In the genomic region with DNA sequence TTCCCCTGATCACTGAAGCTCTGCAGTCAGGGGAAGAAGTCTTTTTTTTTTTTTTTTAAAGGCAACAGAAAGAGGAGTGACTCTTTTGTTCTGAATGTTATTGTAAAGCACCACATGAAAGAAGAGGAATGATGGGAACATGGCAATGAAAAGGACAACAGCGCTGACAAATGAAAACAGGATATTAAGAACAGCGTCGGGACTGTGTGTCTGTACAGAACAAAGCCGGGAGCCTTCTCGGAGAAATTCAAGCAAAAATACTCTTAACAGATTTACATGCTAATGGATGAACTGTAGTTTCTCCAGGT, we compare ENCODE assay signal across 13 cellular contexts. TPM values are rescaled to one million over a fixed set of nuclear protein-coding genes. Genes with fewer than 3 reads are reported as not detected.
DNase-seq lines count a peak whose midpoint lies in the region; ATAC-seq, FAIRE-seq and TF ChIP-seq lines count a peak whose summit lies in the region.
"Had no signal": no experiment of that assay in that cellular context is flagged by ENCODE, and none has a peak within 500 bp of the region (broad histone marks: within the 10 kb centered on the region; RNA-seq: fewer than 3 reads in every experiment).

No MANE protein-coding gene starts in this region.

- H3K36me3 Mint-ChIP-seq in astrocyte (ENCODE audit: low read depth, unreplicated experiment), result peaks cover 6% of the 10 kb centered on the region
- H3K36me3 Mint-ChIP-seq: activated naive CD8-positive, alpha-beta T cell treated with anti-CD3 and anti-CD28 coated beads, Interleukin-2, amount 10 ng/mL, durations not matched to agents 7 days and 5 days had no signal

- H2AFZ ChIP-seq in astrocyte (ENCODE audit: low read depth, low read length), result no peak overlapping the region

- no peaks in the 10 kb centered on the region for H3K36me3 ChIP-seq in cardiac muscle cell
- no peaks in the 10 kb centered on the region for H3K36me3 ChIP-seq in astrocyte (ENCODE audit: insufficient read depth, low read length)
- H3K36me3 ChIP-seq: upper lobe of right lung had no signal

- H3K9ac ChIP-seq in astrocyte (ENCODE audit: low read length), result peak overlapping the region; percentile 90

- no peaks in the 10 kb centered on the region for H3K27me3 ChIP-seq in cardiac muscle cell
- no peaks in the 10 kb centered on the region for H3K27me3 ChIP-seq in astrocyte (ENCODE audit: insufficient read depth, low read length)
- H3K27me3 ChIP-seq: upper lobe of right lung had no signal

- H4K20me1 ChIP-seq in astrocyte (ENCODE audit: insufficient read depth, low read length), result no peaks in the 10 kb centered on the region

- DNase-seq in cardiac muscle cell (ENCODE audit: low read depth in 1 of 2, low spot score in 1 of 2) (peak in 1 of 2 donors; percentile 43), Right ventricle myocardium superior (no peak), astrocyte (ENCODE audit: low read depth) (peak; percentile 68), kidney tubule cell (ENCODE audit: low spot score) (peak; percentile 71), urothelium cell line (ENCODE audit: low spot score) (peak; percentile 3), cerebellar nuclear complex (lab: John Stamatoyannopoulos, UW) (no peak), NCI-H128 (lab: John Stamatoyannopoulos, UW; ENCODE audit: unreplicated experiment) (no peak)
- DNase-seq: activated CD4-positive, alpha-beta T cell treated with anti-CD3 and anti-CD28 coated beads, Interleukin-2, amount 50 U/mL, for 4 hours; activated naive CD8-positive, alpha-beta T cell treated with anti-CD3 and anti-CD28 coated beads, Interleukin-2, amount 10 ng/mL, durations not matched to agents 7 days and 5 days; naive B cell; RPMI8226; upper lobe of right lung had no signal

- peaks cover 24% of the 10 kb centered on the region for H3K4me1 Mint-ChIP-seq in astrocyte (ENCODE audit: low read depth, unreplicated experiment)
- H3K4me1 Mint-ChIP-seq: activated naive CD8-positive, alpha-beta T cell treated with anti-CD3 and anti-CD28 coated beads, Interleukin-2, amount 10 ng/mL, durations not matched to agents 7 days and 5 days; naive B cell had no signal

- TF ChIP-seq CTCF in cardiac muscle cell (IDR thresholded peaks at IDR 0.05; ENCODE audit: low read depth, low read length) (no peak), astrocyte (IDR thresholded peaks at IDR 0.05; ENCODE audit: insufficient read depth, low read depth, low read length) (no peak)

- H3K27ac Mint-ChIP-seq in astrocyte (ENCODE audit: unreplicated experiment), result peak overlapping the region; percentile 96
- H3K27ac Mint-ChIP-seq: activated naive CD8-positive, alpha-beta T cell treated with anti-CD3 and anti-CD28 coated beads, Interleukin-2, amount 10 ng/mL, durations not matched to agents 7 days and 5 days; naive B cell had no signal

- ATAC-seq in Right ventricle myocardium superior (ENCODE audit: poor library complexity) (no peak), HG02763 (IDR thresholded peaks at IDR 0.05; ENCODE audit: unreplicated experiment) (no peak)
- ATAC-seq: upper lobe of right lung had no signal

- H3K4me3 ChIP-seq in cardiac muscle cell, result no peak overlapping the region
- H3K4me3 ChIP-seq in astrocyte (ENCODE audit: insufficient read depth, low read depth, low read length), result peak overlapping the region; percentile 42
- H3K4me3 ChIP-seq: upper lobe of right lung had no signal

- FAIRE-seq in astrocyte (lab: Jason Lieb, UNC) (no peak), urothelium cell line (lab: Jason Lieb, UNC) (no peak)

- H3K9me3 ChIP-seq in cardiac muscle cell (ENCODE audit: low read depth) (no peaks in the 10 kb centered on the region), astrocyte (ENCODE audit: insufficient read depth, low read depth, low read length) (peaks cover 2% of the 10 kb centered on the region)
- H3K9me3 ChIP-seq: upper lobe of right lung had no signal

- H3K4me1 ChIP-seq in cardiac muscle cell (ENCODE audit: low read depth), result peaks cover 4% of the 10 kb centered on the region
- H3K4me1 ChIP-seq in astrocyte (ENCODE audit: insufficient read depth, low read length), result peaks cover 9% of the 10 kb centered on the region

- intact Hi-C loops in Right ventricle myocardium superior (cut with DNase I), result no loop called here

- H3K27ac ChIP-seq in cardiac muscle cell (peak overlapping the region; percentile 12), astrocyte (ENCODE audit: low read depth, low read length) (peak overlapping the region; percentile 98)
- H3K27ac ChIP-seq: upper lobe of right lung had no signal

- no peaks in the 10 kb centered on the region for H3K27me3 Mint-ChIP-seq in astrocyte (ENCODE audit: low read depth, unreplicated experiment)
- H3K27me3 Mint-ChIP-seq: activated naive CD8-positive, alpha-beta T cell treated with anti-CD3 and anti-CD28 coated beads, Interleukin-2, amount 10 ng/mL, durations not matched to agents 7 days and 5 days had no signal

- H3K79me2 ChIP-seq in astrocyte (ENCODE audit: insufficient read depth, low read length), result peaks cover 66% of the 10 kb centered on the region

- peak overlapping the region; percentile 87 for H3K4me2 ChIP-seq in astrocyte (ENCODE audit: low read length)

- peak overlapping the region; percentile 27 for H3K4me3 Mint-ChIP-seq in astrocyte (ENCODE audit: unreplicated experiment)
- H3K4me3 Mint-ChIP-seq: activated naive CD8-positive, alpha-beta T cell treated with anti-CD3 and anti-CD28 coated beads, Interleukin-2, amount 10 ng/mL, durations not matched to agents 7 days and 5 days; naive B cell had no signal

- H3K9me3 Mint-ChIP-seq in astrocyte (ENCODE audit: unreplicated experiment), result peaks cover 9% of the 10 kb centered on the region
- H3K9me3 Mint-ChIP-seq: activated naive CD8-positive, alpha-beta T cell treated with anti-CD3 and anti-CD28 coated beads, Interleukin-2, amount 10 ng/mL, durations not matched to agents 7 days and 5 days had no signal

RNA-seq across cellular contexts. Expression of gene MID1, which starts 40.7 kb away (rescaled TPM):
- total RNA-seq in cardiac muscle cell (41.2 and 63.9 TPM in 2 replicates), Right ventricle myocardium superior (7.3 TPM), astrocyte (16.8 and 31.2 TPM in 2 replicates)
- polyA plus RNA-seq in cardiac muscle cell, result 34.6 and 56.1 TPM in 2 replicates

Comparison
In these comparisons a context has a peak if more than half of its experiments do, and no peak if none do; other contexts are left out.
1. DNase-seq: peak in astrocyte (single experiment), kidney tubule cell (single experiment) and urothelium cell line (single experiment); none in Right ventricle myocardium superior (single experiment), cerebellar nuclear complex (0 of 2) and NCI-H128 (single experiment).